In genomic region chr15:100880897-100881242, GRCh38 we compare ENCODE assay signal across 12 cellular contexts. TPM values are rescaled to one million over a fixed set of nuclear protein-coding genes. Genes with fewer than 3 reads are reported as not detected.
DNase-seq lines count a peak whose midpoint lies in the region; ATAC-seq and TF ChIP-seq lines count a peak whose summit lies in the region.
"Had no signal": no experiment of that assay in that cellular context is flagged by ENCODE, and none has a peak within 500 bp of the region (broad histone marks: within the 10 kb centered on the region; RNA-seq: fewer than 3 reads in every experiment).

No MANE protein-coding gene starts in this region.

- peak overlapping the region; percentile 2 to 66 for H3K4me3 Mint-ChIP-seq in stimulated activated naive CD8-positive, alpha-beta T cell treated with anti-CD3 and anti-CD28 coated beads, Interleukin-15, amount 100 ng/mL, for 72 hours
- H3K4me3 Mint-ChIP-seq in endothelial cell (ENCODE audit: unreplicated experiment) (peak overlapping the region; percentile 87), natural killer cell (peak overlapping the region; percentile 10)

- peaks cover 89% of the 10 kb centered on the region for H3K27me3 Mint-ChIP-seq in stimulated activated naive CD8-positive, alpha-beta T cell treated with anti-CD3 and anti-CD28 coated beads, Interleukin-15, amount 100 ng/mL, for 72 hours
- H3K27me3 Mint-ChIP-seq in endothelial cell (ENCODE audit: unreplicated experiment) (peaks cover 12% of the 10 kb centered on the region), natural killer cell (ENCODE audit: low read depth in 2 of 2) (peaks cover 55 to 75% of the 10 kb centered on the region in 2 donors)

- H3K4me1 Mint-ChIP-seq in stimulated activated naive CD8-positive, alpha-beta T cell treated with anti-CD3 and anti-CD28 coated beads, Interleukin-15, amount 100 ng/mL, for 72 hours = peaks cover 8% of the 10 kb centered on the region
- H3K4me1 Mint-ChIP-seq in endothelial cell (ENCODE audit: unreplicated experiment) (peaks cover 13% of the 10 kb centered on the region), natural killer cell (no peaks in the 10 kb centered on the region)

- no peak for ATAC-seq in stimulated activated naive CD8-positive, alpha-beta T cell treated with anti-CD3 and anti-CD28 coated beads, Interleukin-15, amount 100 ng/mL, for 72 hours
- ATAC-seq in stimulated activated naive CD8-positive, alpha-beta T cell treated with anti-CD3 and anti-CD28 coated beads, Interleukin-15, Interleukin-2, amounts not matched to agents 100 U/mL and 50 U/mL, for 24 hours = no peak
- ATAC-seq in natural killer cell (no peak), GM18517 (IDR thresholded peaks at IDR 0.05; ENCODE audit: unreplicated experiment) (no peak)
- ATAC-seq: activated CD8-positive, alpha-beta T cell treated with anti-CD3 and anti-CD28 coated beads for 36 hours; K562 had no signal

- intact Hi-C loops in natural killer cell (cut with micrococcal nuclease) = no loop called here

- H3K36me3 Mint-ChIP-seq in endothelial cell (ENCODE audit: low read depth, unreplicated experiment) (no peaks in the 10 kb centered on the region), natural killer cell (no peaks in the 10 kb centered on the region)

- TF ChIP-seq CTCF in endothelial cell (IDR thresholded peaks at IDR 0.05; ENCODE audit: unreplicated experiment) (no peak), natural killer cell (IDR thresholded peaks at IDR 0.05) (no peak)

- DNase-seq in stimulated activated naive CD8-positive, alpha-beta T cell treated with anti-CD3 and anti-CD28 coated beads, Interleukin-15, amount 100 ng/mL, for 72 hours = no peak
- no peak for DNase-seq in stimulated activated naive CD8-positive, alpha-beta T cell treated with anti-CD3 and anti-CD28 coated beads, Interleukin-15, Interleukin-2, amounts not matched to agents 100 U/mL and 50 U/mL, for 24 hours
- DNase-seq in endothelial cell (ENCODE audit: low spot score) (no peak), natural killer cell (no peak), cortex of kidney (lab: John Stamatoyannopoulos, UW) (no peak), midbrain (lab: John Stamatoyannopoulos, UW) (no peak), NCI-H2081 (lab: John Stamatoyannopoulos, UW) (no peak)
- DNase-seq: activated CD8-positive, alpha-beta T cell treated with anti-CD3 and anti-CD28 coated beads for 36 hours; NCI-H345 had no signal

- no peaks in the 10 kb centered on the region for H3K9me3 Mint-ChIP-seq in stimulated activated naive CD8-positive, alpha-beta T cell treated with anti-CD3 and anti-CD28 coated beads, Interleukin-15, amount 100 ng/mL, for 72 hours
- H3K9me3 Mint-ChIP-seq in endothelial cell (ENCODE audit: unreplicated experiment) (no peaks in the 10 kb centered on the region), natural killer cell (no peaks in the 10 kb centered on the region)
- H3K9me3 Mint-ChIP-seq: activated CD8-positive, alpha-beta T cell treated with anti-CD3 and anti-CD28 coated beads for 36 hours had no signal

- no peak overlapping the region for H3K27ac Mint-ChIP-seq in stimulated activated naive CD8-positive, alpha-beta T cell treated with anti-CD3 and anti-CD28 coated beads, Interleukin-15, amount 100 ng/mL, for 72 hours
- H3K27ac Mint-ChIP-seq in endothelial cell (ENCODE audit: unreplicated experiment) (peak overlapping the region; percentile 9), natural killer cell (no peak overlapping the region)
- H3K27ac Mint-ChIP-seq: activated CD8-positive, alpha-beta T cell treated with anti-CD3 and anti-CD28 coated beads for 36 hours had no signal

RNA-seq across cellular contexts. Expression of gene ALDH1A3, which starts 1.2 kb away (rescaled TPM):
- 13.9 TPM for total RNA-seq in endothelial cell (ENCODE audit: unreplicated experiment)
- total RNA-seq in natural killer cell = not detected
- total RNA-seq: activated CD8-positive, alpha-beta T cell treated with anti-CD3 and anti-CD28 coated beads for 36 hours; cardiac muscle cell had no signal

RNA-seq across cellular contexts. Expression of gene LRRK1, which starts 38.3 kb away (rescaled TPM):
- total RNA-seq in endothelial cell (ENCODE audit: unreplicated experiment) = 4.8 TPM
- 1 to 10 TPM; 1.2 to 5.5 (median 3.2) TPM for total RNA-seq in natural killer cell

Comparison
In these comparisons a context has a peak if more than half of its experiments do, and no peak if none do; other contexts are left out.
1. H3K4me3 Mint-ChIP-seq: peak in every context shown above with its lines; median percentile 87 in endothelial cell; 34 in stimulated activated naive CD8-positive, alpha-beta T cell treated with anti-CD3 and anti-CD28 coated beads, Interleukin-15, amount 100 ng/mL, for 72 hours; 10 in natural killer cell.
2. RNA of gene ALDH1A3, which starts 1.2 kb away (total RNA-seq): 13.9 TPM in endothelial cell (single experiment); not detected in natural killer cell; every median in the first group is over 10 times any median in the second.